In genomic region chr3:162073422-162073821, GRCh38 we compare ENCODE assay signal across 24 cellular contexts.
DNase-seq lines count a peak whose midpoint lies in the region; ATAC-seq and TF ChIP-seq lines count a peak whose summit lies in the region.
"Had no signal": no experiment of that assay in that cellular context is flagged by ENCODE, and none has a peak within 500 bp of the region (broad histone marks: within the 10 kb centered on the region; RNA-seq: fewer than 3 reads in every experiment).

No MANE protein-coding gene starts in this region.

- peak overlapping the region in 1 of 2 experiments; percentile 50; a peak in 1 of 4 replicates for H3K27ac ChIP-seq in SK-N-SH (ENCODE audit: low read depth in 2 of 2, low read length in 1 of 2)
- H3K27ac ChIP-seq in endodermal cell (ENCODE audit: low read depth, low read length): peak overlapping the region; percentile 33
- H3K27ac ChIP-seq in caudate nucleus (ENCODE audit: low read depth, low read length): no peak overlapping the region
- H3K27ac ChIP-seq: BLaER1 had no signal

- no peaks in the 10 kb centered on the region for H4K20me1 ChIP-seq in SK-N-SH (ENCODE audit: insufficient read depth)
- H4K20me1 ChIP-seq: BLaER1 had no signal

- CTCF ChIA-PET in SK-N-SH (lab: Yijun Ruan, JAX): interaction anchor here (1.6 kb wide), 1 partner anchor 12 kb away, joined by 5 read pairs; no protein-coding TSS in a partner anchor

- no peak for TF ChIP-seq CTCF in SK-N-SH (IDR thresholded peaks at IDR 0.05)
- TF ChIP-seq CTCF in endodermal cell (conservative IDR thresholded peaks at IDR 0.05): no peak
- TF ChIP-seq CTCF in type B pancreatic cell (conservative IDR thresholded peaks at IDR 0.05): no peak

- POLR2A ChIA-PET in SK-N-SH (lab: Yijun Ruan, JAX): no interaction called here

- TF ChIP-seq RAD21 in SK-N-SH (IDR thresholded peaks at IDR 0.05; ENCODE audit: low read length): no peak; the same call in 1 of the 2 replicates

- no peaks in the 10 kb centered on the region for H3K36me3 Mint-ChIP-seq in endodermal cell (ENCODE audit: low read depth)
- no peaks in the 10 kb centered on the region for H3K36me3 Mint-ChIP-seq in type B pancreatic cell
- H3K36me3 Mint-ChIP-seq: CD14-positive monocyte; CD4-positive, alpha-beta memory T cell; CD4-positive, CD25-positive, alpha-beta regulatory T cell; CD8-positive, alpha-beta memory T cell had no signal

- no peaks in the 10 kb centered on the region for H3K27me3 Mint-ChIP-seq in endodermal cell (ENCODE audit: insufficient read depth)
- H3K27me3 Mint-ChIP-seq in type B pancreatic cell: peaks cover 3% of the 10 kb centered on the region
- H3K27me3 Mint-ChIP-seq: CD4-positive, alpha-beta memory T cell; CD4-positive, CD25-positive, alpha-beta regulatory T cell; CD8-positive, alpha-beta memory T cell had no signal

- no peak overlapping the region for H3K4me3 ChIP-seq in SK-N-SH (ENCODE audit: low read depth in 2 of 2, low read length in 1 of 2)
- H3K4me3 ChIP-seq in endodermal cell (ENCODE audit: low read length): no peak overlapping the region
- H3K4me3 ChIP-seq in neuron (ENCODE audit: low read length): no peak overlapping the region
- H3K4me3 ChIP-seq: BLaER1, GM12878 had no signal

- peaks cover 0 to 9% of the 10 kb centered on the region in 2 experiments; a peak in 2 of 4 replicates for H3K4me1 ChIP-seq in SK-N-SH (ENCODE audit: control insufficient read depth in 1 of 2, insufficient read depth in 2 of 2, low read depth in 1 of 2, low read length in 1 of 2)
- H3K4me1 ChIP-seq in endodermal cell (ENCODE audit: control insufficient read depth, insufficient read depth, low read length): no peaks in the 10 kb centered on the region
- H3K4me1 ChIP-seq in neuron (ENCODE audit: insufficient read depth, low read length): peaks cover 30% of the 10 kb centered on the region
- H3K4me1 ChIP-seq: BE2C, BLaER1 had no signal

- H3K27ac Mint-ChIP-seq in endodermal cell: no peak overlapping the region
- no peak overlapping the region for H3K27ac Mint-ChIP-seq in type B pancreatic cell
- H3K27ac Mint-ChIP-seq: CD14-positive monocyte; CD4-positive, alpha-beta memory T cell; CD4-positive, CD25-positive, alpha-beta regulatory T cell; CD8-positive, alpha-beta memory T cell had no signal

- intact Hi-C loops in Right ventricle myocardium superior (cut with DNase I): no loop called here

- H3K9me3 ChIP-seq in SK-N-SH: no peaks in the 10 kb centered on the region
- no peaks in the 10 kb centered on the region for H3K9me3 ChIP-seq in endodermal cell (ENCODE audit: control insufficient read depth, low read length)
- H3K9me3 ChIP-seq in neuron (ENCODE audit: low read length): no peaks in the 10 kb centered on the region
- H3K9me3 ChIP-seq: BE2C, BLaER1 had no signal

- H3K36me3 ChIP-seq in SK-N-SH (replicated peaks in 1 of 2; ENCODE audit: control insufficient read depth in 1 of 2, insufficient read depth in 2 of 2, low read length in 1 of 2) (no peaks in the 10 kb centered on the region), endodermal cell (ENCODE audit: control insufficient read depth, insufficient read depth, low read length) (no peaks in the 10 kb centered on the region), neuron (ENCODE audit: insufficient read depth, low read length) (no peaks in the 10 kb centered on the region)
- H3K36me3 ChIP-seq: BE2C, BLaER1 had no signal

- H3K4me1 Mint-ChIP-seq in endodermal cell (peaks cover 9% of the 10 kb centered on the region), type B pancreatic cell (ENCODE audit: unreplicated experiment) (no peaks in the 10 kb centered on the region)
- H3K4me1 Mint-ChIP-seq: CD14-positive monocyte; CD4-positive, alpha-beta memory T cell; CD8-positive, alpha-beta memory T cell had no signal

- H3K9me2 ChIP-seq in SK-N-SH: no peaks in the 10 kb centered on the region

- ATAC-seq in Right ventricle myocardium superior (ENCODE audit: poor library complexity): no peak
- ATAC-seq: GM12878 had no signal

- H3K79me2 ChIP-seq in SK-N-SH (ENCODE audit: insufficient read depth): no peaks in the 10 kb centered on the region

- DNase-seq in SK-N-SH (peak; percentile 16), endodermal cell (no peak), type B pancreatic cell (ENCODE audit: extremely low spot score, unreplicated experiment) (no peak), caudate nucleus (lab: John Stamatoyannopoulos, UW) (no peak), NCI-H748 (lab: John Stamatoyannopoulos, UW; ENCODE audit: unreplicated experiment) (no peak), Right ventricle myocardium superior (no peak)
- DNase-seq: 8988T; ACHN; BE2C; C1 segment of cervical spinal cord; CD4-positive, alpha-beta memory T cell; CD4-positive, CD25-positive, alpha-beta regulatory T cell; CD8-positive, alpha-beta memory T cell; DMS 273 treated with DMSO at 0.1 percent for 48 hours; DMS153; DMS53; DMS79; DND-41; EL; GDM1 had no signal

- peak in 1 of 2 experiments; percentile 69; a peak in 2 of 4 replicates for TF ChIP-seq EP300 in SK-N-SH (IDR thresholded peaks at IDR 0.05; ENCODE audit: borderline replicate concordance in 1 of 2, low read depth in 1 of 2, low read length in 1 of 2)

- H3K27me3 ChIP-seq in SK-N-SH (ENCODE audit: insufficient read depth): no peaks in the 10 kb centered on the region
- H3K27me3 ChIP-seq in endodermal cell (ENCODE audit: control insufficient read depth, insufficient read depth, low read length, poor library complexity, severe bottlenecking): no peaks in the 10 kb centered on the region
- no peaks in the 10 kb centered on the region for H3K27me3 ChIP-seq in neuron (ENCODE audit: insufficient read depth, low read length)
- H3K27me3 ChIP-seq: BE2C, BLaER1 had no signal

- WGBS in SK-N-SH (ENCODE audit: low lambda C conversion rate): 8% methylated on average over 3 of the region's 3 CpGs
- WGBS in endodermal cell (ENCODE audit: insufficient coverage in 1 of 2, insufficient read length in 1 of 2), 2 experiments: 67 to 94% methylated on average over 2 to 3 of the region's 3 CpGs

- H3K4me2 ChIP-seq in SK-N-SH: no peak overlapping the region
- H3K4me2 ChIP-seq: BLaER1 had no signal

- H3F3A ChIP-seq in SK-N-SH (replicated peaks; ENCODE audit: insufficient read depth): no peaks in the 10 kb centered on the region

- H3K4me3 Mint-ChIP-seq in endodermal cell: no peak overlapping the region
- no peak overlapping the region for H3K4me3 Mint-ChIP-seq in type B pancreatic cell
- H3K4me3 Mint-ChIP-seq: CD14-positive monocyte; CD4-positive, alpha-beta memory T cell; CD4-positive, CD25-positive, alpha-beta regulatory T cell; CD8-positive, alpha-beta memory T cell had no signal

- no peaks in the 10 kb centered on the region for H3K9me3 Mint-ChIP-seq in endodermal cell
- H3K9me3 Mint-ChIP-seq in type B pancreatic cell: no peaks in the 10 kb centered on the region

- H2AFZ ChIP-seq in SK-N-SH (ENCODE audit: low read depth): no peak overlapping the region
- H2AFZ ChIP-seq in neuron (ENCODE audit: low read depth, low read length): peak overlapping the region; percentile 47

- H3K9ac ChIP-seq in SK-N-SH (no peak overlapping the region), endodermal cell (ENCODE audit: extremely low read depth, low read length, poor library complexity, severe bottlenecking) (no peak overlapping the region)
- H3K9ac ChIP-seq: BLaER1 had no signal

TF ChIP-seq in SK-N-SH, 30 proteins besides CTCF, POLR2A, EP300 and RAD21:
- no peak for TF ChIP-seq FOSL2 (IDR thresholded peaks at IDR 0.05; ENCODE audit: borderline replicate concordance, low read depth)
- TF ChIP-seq TCF12 (IDR thresholded peaks at IDR 0.05): no peak
- TF ChIP-seq RCOR1 (IDR thresholded peaks at IDR 0.05; ENCODE audit: low read length): peak; percentile 51; the same call in 1 of the 2 replicates
- 0 out of 2 replicates have a peak, but pooled peaks have one; percentile 22 for TF ChIP-seq GATA2 (CRISPR knock-in tag; IDR thresholded peaks at IDR 0.05)
